ENCODE assay signal across 8 cellular contexts in the genomic region with DNA sequence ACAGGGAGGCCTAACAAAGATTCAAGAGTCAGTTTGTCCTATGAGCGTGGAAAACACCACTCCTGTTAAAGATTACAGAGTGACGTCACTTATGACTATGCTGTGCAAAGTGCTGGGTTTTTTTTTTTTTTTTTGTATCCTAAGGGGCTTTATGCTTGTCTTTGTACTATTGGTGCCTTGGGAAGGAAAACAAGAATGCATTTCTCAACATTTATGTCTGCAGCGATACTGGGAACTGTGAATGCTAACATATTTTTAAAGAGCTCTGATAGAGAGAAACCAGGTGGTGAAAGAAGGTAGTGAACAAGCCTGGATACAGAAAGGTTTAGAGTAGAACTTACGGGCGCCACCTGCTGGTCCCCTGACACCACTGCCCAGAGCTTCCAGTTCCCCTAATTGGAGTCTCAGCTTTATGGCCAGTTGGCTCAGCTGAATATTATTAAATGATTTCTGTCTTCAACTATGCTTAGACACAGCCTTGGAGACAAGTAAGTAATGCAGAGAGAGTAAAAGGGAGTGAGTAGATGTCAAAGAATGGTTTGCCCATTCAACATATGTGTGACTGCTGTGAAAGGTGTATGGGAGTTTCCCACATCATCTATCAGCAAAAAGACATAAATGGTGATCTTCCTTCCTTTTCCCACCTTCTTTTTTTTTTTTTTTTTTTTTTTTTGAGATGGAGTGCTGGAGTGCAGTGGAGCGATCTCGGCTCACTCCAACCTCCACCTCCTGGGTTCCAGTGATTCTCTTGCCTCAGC.
DNase-seq lines count a peak whose midpoint lies in the region; ATAC-seq and TF ChIP-seq lines count a peak whose summit lies in the region.

No MANE protein-coding gene starts in this region.

- H3K36me3 Mint-ChIP-seq in activated T-helper 2 cell treated with anti-CD3 and anti-CD28 coated beads, Interferon-gamma antibody, Interleukin-2, Interleukin-4, amounts not matched to agents 10 μg/mL and 5 μg/mL and 100 μg/mL, durations not matched to agents 14 hours and 24 hours and 36 hours (ENCODE audit: low read depth): peaks cover 28% of the 10 kb centered on the region

- intact Hi-C loops in activated T-helper 2 cell treated with anti-CD3 and anti-CD28 coated beads, Interferon-gamma antibody, Interleukin-2, Interleukin-4, amounts not matched to agents 10 μg/mL and 5 μg/mL and 100 μg/mL, durations not matched to agents 14 hours and 24 hours and 36 hours (cut with micrococcal nuclease): loop anchor here (1.0 to 5.0 kb wide), 5 partner anchors 47 to 645 kb away; no protein-coding TSS in a partner anchor

- H3K9ac ChIP-seq in GM23248: no peak overlapping the region

- peaks cover 4% of the 10 kb centered on the region for H3K4me1 Mint-ChIP-seq in activated T-helper 2 cell treated with anti-CD3 and anti-CD28 coated beads, Interferon-gamma antibody, Interleukin-2, Interleukin-4, amounts not matched to agents 10 μg/mL and 5 μg/mL and 100 μg/mL, durations not matched to agents 14 hours and 24 hours and 36 hours (ENCODE audit: low read depth)

- no peak overlapping the region for H3K4me3 Mint-ChIP-seq in activated T-helper 2 cell treated with anti-CD3 and anti-CD28 coated beads, Interferon-gamma antibody, Interleukin-2, Interleukin-4, amounts not matched to agents 10 μg/mL and 5 μg/mL and 100 μg/mL, durations not matched to agents 14 hours and 24 hours and 36 hours (ENCODE audit: low read depth)

- H3K36me3 ChIP-seq in GM23248 (ENCODE audit: low read depth) (no peaks in the 10 kb centered on the region), RWPE2 (ENCODE audit: low read depth) (no peaks in the 10 kb centered on the region), thoracic aorta (no peaks in the 10 kb centered on the region)

- no peak overlapping the region for H3K27ac Mint-ChIP-seq in activated T-helper 2 cell treated with anti-CD3 and anti-CD28 coated beads, Interferon-gamma antibody, Interleukin-2, Interleukin-4, amounts not matched to agents 10 μg/mL and 5 μg/mL and 100 μg/mL, durations not matched to agents 14 hours and 24 hours and 36 hours

- H3K27me3 Mint-ChIP-seq in activated T-helper 2 cell treated with anti-CD3 and anti-CD28 coated beads, Interferon-gamma antibody, Interleukin-2, Interleukin-4, amounts not matched to agents 10 μg/mL and 5 μg/mL and 100 μg/mL, durations not matched to agents 14 hours and 24 hours and 36 hours (ENCODE audit: low read depth): no peaks in the 10 kb centered on the region

- 17 to 19% methylated on average over 7 of the region's 7 CpGs for WGBS in GM23248 (ENCODE audit: low coverage in 1 of 2, low lambda C conversion rate in 2 of 2, missing lambda C conversion rate in 2 of 2), 2 experiments

- DNase-seq in ELR (ENCODE audit: low read depth): peak; percentile 77
- DNase-seq in GM23248: peak; percentile 89
- DNase-seq in Kasumi-1 (lab: John Stamatoyannopoulos, UW): peak; percentile 83 to 96
- no peak for DNase-seq in RWPE2 (ENCODE audit: low spot score)
- peak; percentile 51 for DNase-seq in activated T-helper 2 cell treated with anti-CD3 and anti-CD28 coated beads, Interferon-gamma antibody, Interleukin-2, Interleukin-4, amounts not matched to agents 10 μg/mL and 5 μg/mL and 100 μg/mL, durations not matched to agents 14 hours and 24 hours and 36 hours (ENCODE audit: low spot score)
- DNase-seq in fibroblast of the conjunctiva (ENCODE audit: low read depth): peak; percentile 76
- DNase-seq in occipital lobe (lab: John Stamatoyannopoulos, UW): peak; percentile 32
- DNase-seq in thoracic aorta (ENCODE audit: low spot score): peak; percentile 13

- ATAC-seq in RWPE2 (ENCODE audit: low read depth) (peak; percentile 96), thoracic aorta (ENCODE audit: insufficient number of reproducible peaks, low FRiP score, low read depth) (peak; percentile 56)

- H3F3A ChIP-seq in GM23248 (ENCODE audit: insufficient read depth): no peaks in the 10 kb centered on the region

- no peaks in the 10 kb centered on the region for H3K79me2 ChIP-seq in GM23248 (ENCODE audit: insufficient read depth)

- H3K9me3 ChIP-seq in GM23248 (ENCODE audit: low read depth) (no peaks in the 10 kb centered on the region), RWPE2 (ENCODE audit: severe bottlenecking) (no peaks in the 10 kb centered on the region), thoracic aorta (no peaks in the 10 kb centered on the region)

- in situ Hi-C loops in GM23248 (cut with MboI): loop anchor here (25.0 kb wide), 3 partner anchors 270 to 1045 kb away; no protein-coding TSS in a partner anchor

- H2AFZ ChIP-seq in GM23248: no peak overlapping the region; the same call in 1 of the 2 replicates

- H3K27ac ChIP-seq in GM23248: no peak overlapping the region
- no peak overlapping the region for H3K27ac ChIP-seq in RWPE2 (ENCODE audit: poor library complexity, severe bottlenecking)
- no peak overlapping the region for H3K27ac ChIP-seq in thoracic aorta

- 0 out of 2 replicates have a peak overlapping the region, but pooled peaks have one; percentile 19 for H3K4me3 ChIP-seq in GM23248
- no peak overlapping the region for H3K4me3 ChIP-seq in RWPE2 (ENCODE audit: severe bottlenecking)
- H3K4me3 ChIP-seq in thoracic aorta: no peak overlapping the region

- H4K20me1 ChIP-seq in GM23248 (ENCODE audit: insufficient read depth): no peaks in the 10 kb centered on the region

- peak overlapping the region; percentile 40 for H3K4me2 ChIP-seq in GM23248 (ENCODE audit: unreplicated experiment)

- no peaks in the 10 kb centered on the region for H3K4me1 ChIP-seq in GM23248 (ENCODE audit: insufficient read depth)
- peaks cover 4% of the 10 kb centered on the region for H3K4me1 ChIP-seq in RWPE2 (ENCODE audit: insufficient read depth, poor library complexity, severe bottlenecking)
- no peaks in the 10 kb centered on the region for H3K4me1 ChIP-seq in thoracic aorta (ENCODE audit: control insufficient read depth in 1 of 2, low read depth in 2 of 2)

- H3K9me2 ChIP-seq in GM23248 (ENCODE audit: insufficient read depth): no peaks in the 10 kb centered on the region

- H3K27me3 ChIP-seq in GM23248 (replicated peaks; ENCODE audit: insufficient read depth): no peaks in the 10 kb centered on the region
- no peaks in the 10 kb centered on the region for H3K27me3 ChIP-seq in RWPE2 (ENCODE audit: insufficient read depth, poor library complexity, severe bottlenecking)
- no peaks in the 10 kb centered on the region for H3K27me3 ChIP-seq in thoracic aorta (replicated peaks; ENCODE audit: insufficient read depth)

- TF ChIP-seq CTCF in RWPE2 (IDR thresholded peaks at IDR 0.05; ENCODE audit: poor library complexity, severe bottlenecking) (peak; percentile 85), thoracic aorta (IDR thresholded peaks at IDR 0.05) (peak; percentile 87)

- H3K9me3 Mint-ChIP-seq in activated T-helper 2 cell treated with anti-CD3 and anti-CD28 coated beads, Interferon-gamma antibody, Interleukin-2, Interleukin-4, amounts not matched to agents 10 μg/mL and 5 μg/mL and 100 μg/mL, durations not matched to agents 14 hours and 24 hours and 36 hours: peaks cover 10% of the 10 kb centered on the region
